32 cellular contexts compared by ENCODE assay signal in genomic region chr7:39127058-39127457, GRCh38.
"Had no signal": no experiment of that assay in that cellular context is flagged by ENCODE, and none has a peak within 500 bp of the region (broad histone marks: within the 10 kb centered on the region; RNA-seq: fewer than 3 reads in every experiment).

No MANE protein-coding gene starts in this region.

- H3K27me3 Mint-ChIP-seq: type B pancreatic cell had no signal

- DNase-seq: colonic mucosa; effector CD8-positive, alpha-beta T cell; endodermal cell; foreskin fibroblast; gastrocnemius medialis; head of caudate nucleus; kidney; mesenchymal stem cell; mucosa of descending colon; naive B cell; occipital lobe; ovary; posterior cingulate gyrus; psoas muscle; right cardiac atrium; sigmoid colon; spleen; stimulated activated CD4-positive, alpha-beta T cell treated with anti-CD3 and anti-CD28 coated beads, Interleukin-4, amount 100 ng/mL, for 4 hours; stimulated activated naive CD8-positive, alpha-beta T cell treated with anti-CD3 and anti-CD28 coated beads, Interleukin-15, Interleukin-2, amounts not matched to agents 100 U/mL and 50 U/mL, for 24 hours; substantia nigra; testis; tibial artery had no signal

- H3K27me3 ChIP-seq: colonic mucosa, ovary, sigmoid colon, testis, tibial artery had no signal

- H3K36me3 ChIP-seq: colonic mucosa, gastrocnemius medialis, ovary, sigmoid colon, spleen, tibial artery had no signal

- H3K36me3 Mint-ChIP-seq: mesothelial cell of epicardium; naive B cell; stimulated activated memory B cell treated with anti-CD40 and anti-IgM and Interleukin-4, amounts not matched to agents 10 μg/mL and 1 μg/mL and 100 μg/mL, for 72 hours; type B pancreatic cell had no signal

- H3K27ac Mint-ChIP-seq: dendritic cell treated with granulocyte-macrophage colony-stimulating factor and Interleukin-4, amounts not matched to agents 40 ng/mL and 50 ng/mL, for 4 days; endodermal cell; mesothelial cell of epicardium; naive B cell; nephron; stimulated activated memory B cell treated with anti-CD40 and anti-IgM and Interleukin-4, amounts not matched to agents 10 μg/mL and 1 μg/mL and 100 μg/mL, for 72 hours; type B pancreatic cell had no signal

- H3K4me3 Mint-ChIP-seq: dendritic cell treated with granulocyte-macrophage colony-stimulating factor and Interleukin-4, amounts not matched to agents 40 ng/mL and 50 ng/mL, for 4 days; endodermal cell; mesothelial cell of epicardium; naive B cell; nephron; stimulated activated memory B cell treated with anti-CD40 and anti-IgM and Interleukin-4, amounts not matched to agents 10 μg/mL and 1 μg/mL and 100 μg/mL, for 72 hours; type B pancreatic cell had no signal

- H3K4me1 ChIP-seq: colonic mucosa, gastrocnemius medialis, psoas muscle, sigmoid colon, spleen, testis, tibial artery had no signal

- H3K4me1 Mint-ChIP-seq: mesothelial cell of epicardium; stimulated activated memory B cell treated with anti-CD40 and anti-IgM and Interleukin-4, amounts not matched to agents 10 μg/mL and 1 μg/mL and 100 μg/mL, for 72 hours had no signal

- ATAC-seq: esophagus mucosa; gastrocnemius medialis; left lobe of liver; mucosa of descending colon; psoas muscle; right cardiac atrium; stimulated activated memory B cell treated with anti-CD40 and anti-IgM and Interleukin-4, amounts not matched to agents 10 μg/mL and 1 μg/mL and 100 μg/mL, for 72 hours; stimulated activated naive CD8-positive, alpha-beta T cell treated with anti-CD3 and anti-CD28 coated beads, Interleukin-15, Interleukin-2, amounts not matched to agents 100 U/mL and 50 U/mL, for 24 hours had no signal

- H3K9me3 ChIP-seq: colonic mucosa, gastrocnemius medialis, mucosa of descending colon, ovary, psoas muscle, sigmoid colon, spleen, testis, tibial artery had no signal

- H3K4me3 ChIP-seq: colonic mucosa, gastrocnemius medialis, lung, mucosa of descending colon, ovary, psoas muscle, sigmoid colon, skin epidermis, spleen, testis, tibial artery had no signal

- H3K9me3 Mint-ChIP-seq: dendritic cell treated with granulocyte-macrophage colony-stimulating factor and Interleukin-4, amounts not matched to agents 40 ng/mL and 50 ng/mL, for 4 days; endodermal cell; mesothelial cell of epicardium; naive B cell; nephron; stimulated activated memory B cell treated with anti-CD40 and anti-IgM and Interleukin-4, amounts not matched to agents 10 μg/mL and 1 μg/mL and 100 μg/mL, for 72 hours; type B pancreatic cell had no signal

- H3K27ac ChIP-seq: colonic mucosa, epithelial cell of prostate, gastrocnemius medialis, ovary, psoas muscle, sigmoid colon, skin epidermis, spleen, testis, tibial artery had no signal
